ENCODE assay signal across 8 cellular contexts in genomic region chr12:7989827-7990491, GRCh38. TPM values are rescaled to one million over a fixed set of nuclear protein-coding genes. Genes with fewer than 3 reads are reported as not detected.
A peak's percentile ranks its signal among the peaks of the same experiment; 100 is the strongest.
DNase-seq lines count a peak whose midpoint lies in the region; ATAC-seq and TF ChIP-seq lines count a peak whose summit lies in the region.

No MANE protein-coding gene starts in this region.

- peak; percentile 38 for DNase-seq in GM12865 (ENCODE audit: low read depth)
- DNase-seq in OCI-M1 (lab: John Stamatoyannopoulos, UW): peak; percentile 90
- peak; percentile 78 for DNase-seq in activated naive CD4-positive, alpha-beta T cell treated with Interleukin-2 at 50 U/mL for 16 hours
- peak in 5 of 10 donors; percentile 14 to 39 (median 31) for DNase-seq in naive thymus-derived CD8-positive, alpha-beta T cell
- DNase-seq in type B pancreatic cell (ENCODE audit: extremely low spot score, unreplicated experiment): no peak
- no peak for DNase-seq in BE2C
- no peak for DNase-seq in NCI-H82 treated with DMSO at 0.1 percent for 48 hours (lab: John Stamatoyannopoulos, UW; ENCODE audit: unreplicated experiment)

- no peaks in the 10 kb centered on the region for H3K36me3 ChIP-seq in BE2C

- no peaks in the 10 kb centered on the region for H3K4me1 ChIP-seq in BE2C

- H3K27me3 ChIP-seq in BE2C: no peaks in the 10 kb centered on the region

- POLR2A ChIA-PET in naive thymus-derived CD8-positive, alpha-beta T cell (lab: Charles Lee): interaction anchor here (0.7 to 2.2 kb wide), 6 partner anchors 17 to 124 kb away, joined by 3 to 12 read pairs (median 4); partner anchors contain the start of gene SLC2A3

- H3K27ac Mint-ChIP-seq in naive thymus-derived CD8-positive, alpha-beta T cell: peak overlapping the region; percentile 39 to 93 (median 82)
- peak overlapping the region; percentile 88 for H3K27ac Mint-ChIP-seq in type B pancreatic cell

- no peaks in the 10 kb centered on the region for H3K9me3 Mint-ChIP-seq in naive thymus-derived CD8-positive, alpha-beta T cell
- H3K9me3 Mint-ChIP-seq in type B pancreatic cell: peaks cover 4% of the 10 kb centered on the region

- peaks cover 6 to 34% (median 19%) of the 10 kb centered on the region in 4 donors for H3K4me1 Mint-ChIP-seq in naive thymus-derived CD8-positive, alpha-beta T cell
- peaks cover 11% of the 10 kb centered on the region for H3K4me1 Mint-ChIP-seq in type B pancreatic cell (ENCODE audit: unreplicated experiment)

- H3K4me3 Mint-ChIP-seq in naive thymus-derived CD8-positive, alpha-beta T cell: peak overlapping the region; percentile 38 to 78 (median 70)
- peak overlapping the region; percentile 65 for H3K4me3 Mint-ChIP-seq in type B pancreatic cell

- H3K27me3 Mint-ChIP-seq in naive thymus-derived CD8-positive, alpha-beta T cell: no peaks in the 10 kb centered on the region
- H3K27me3 Mint-ChIP-seq in type B pancreatic cell: no peaks in the 10 kb centered on the region

- peak; percentile 80 to 91 for ATAC-seq in naive thymus-derived CD8-positive, alpha-beta T cell
- ATAC-seq in GM19452 (IDR thresholded peaks at IDR 0.05; ENCODE audit: unreplicated experiment): no peak

- no peaks in the 10 kb centered on the region for H3K9me3 ChIP-seq in BE2C

- H3K4me3 ChIP-seq in GM12865 (ENCODE audit: low read depth, low read length): no peak overlapping the region
- H3K4me3 ChIP-seq in BE2C (ENCODE audit: low read depth, low read length): no peak overlapping the region

- H3K36me3 Mint-ChIP-seq in naive thymus-derived CD8-positive, alpha-beta T cell: no peaks in the 10 kb centered on the region
- H3K36me3 Mint-ChIP-seq in type B pancreatic cell: peaks cover 6% of the 10 kb centered on the region

- TF ChIP-seq CTCF in GM12865 (IDR thresholded peaks at IDR 0.05; ENCODE audit: insufficient read depth, low read depth, low read length, missing control alignments) (no peak), type B pancreatic cell (conservative IDR thresholded peaks at IDR 0.05) (no peak), BE2C (IDR thresholded peaks at IDR 0.05; ENCODE audit: low read depth, low read length) (no peak)

RNA-seq across cellular contexts. Expression of gene FOXJ2, which starts 42.6 kb away (rescaled TPM):
- total RNA-seq in naive thymus-derived CD8-positive, alpha-beta T cell: 10 to 100 TPM; 26.6 to 27.1 TPM
- polyA plus RNA-seq in naive thymus-derived CD8-positive, alpha-beta T cell: 10 to 100 TPM in 1 of 3 donors, 1 to 10 TPM in 2; 6.7 to 14.4 (median 9.7) TPM
- total RNA-seq in type B pancreatic cell (ENCODE audit: low replicate concordance): 15.6 and 35.5 TPM in 2 replicates
- polyA plus RNA-seq in BE2C (2012; ENCODE audit: insufficient read depth, insufficient read length, low read depth): 7.6 TPM

RNA-seq across cellular contexts. Expression of gene SLC2A3, which starts 54.0 kb away (rescaled TPM):
- total RNA-seq in naive thymus-derived CD8-positive, alpha-beta T cell: 100 to 1,000 TPM; 108 to 115 TPM
- 10 to 100 TPM; 47.6 to 88.0 (median 71.8) TPM for polyA plus RNA-seq in naive thymus-derived CD8-positive, alpha-beta T cell
- 214 and 2,005 TPM in 2 replicates for total RNA-seq in type B pancreatic cell (ENCODE audit: low replicate concordance)
- 3.7 TPM for polyA plus RNA-seq in BE2C (2012; ENCODE audit: insufficient read depth, insufficient read length, low read depth)

Comparison
In these comparisons a context has a peak if more than half of its experiments do, and no peak if none do; other contexts are left out.
1. DNase-seq: peak in GM12865 (single experiment), OCI-M1 (single experiment) and activated naive CD4-positive, alpha-beta T cell treated with Interleukin-2 at 50 U/mL for 16 hours (single experiment); none in type B pancreatic cell (single experiment), BE2C (single experiment) and NCI-H82 treated with DMSO at 0.1 percent for 48 hours (single experiment).